ENCODE assay signal across 9 cellular contexts in the genomic region with DNA sequence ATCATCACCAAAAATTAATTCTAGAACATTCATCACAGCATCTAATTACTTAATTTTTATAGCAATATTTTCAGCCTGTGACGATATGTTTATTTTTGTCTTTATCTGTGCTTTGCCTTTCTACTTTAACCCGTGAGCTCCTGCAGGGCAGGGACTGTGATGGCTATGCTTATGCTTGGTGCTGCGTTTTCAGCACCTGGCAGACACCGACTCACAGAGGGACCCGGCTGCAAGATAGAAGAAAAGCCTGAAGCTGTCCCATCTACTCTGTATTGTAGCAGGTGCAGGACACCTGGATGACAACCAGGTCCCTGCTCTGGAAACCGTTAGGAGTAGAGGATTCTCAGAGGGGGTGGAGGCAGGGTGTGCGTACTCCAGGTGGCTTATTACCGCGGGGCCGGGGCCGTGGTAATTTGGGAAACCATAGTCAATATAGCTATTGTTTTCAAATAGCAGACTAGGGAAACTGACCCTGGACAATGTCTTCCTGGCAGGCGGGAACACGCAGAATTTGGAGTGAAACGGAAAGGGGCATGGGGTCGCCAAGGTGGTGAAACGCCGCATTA.
DNase-seq lines count a peak whose midpoint lies in the region; ATAC-seq, FAIRE-seq and TF ChIP-seq lines count a peak whose summit lies in the region.
"Had no signal": no experiment of that assay in that cellular context is flagged by ENCODE, and none has a peak within 500 bp of the region (broad histone marks: within the 10 kb centered on the region; RNA-seq: fewer than 3 reads in every experiment).

No MANE protein-coding gene starts in this region.

- H3K9me3 ChIP-seq in HUES48 (ENCODE audit: control insufficient read depth, insufficient read depth, low read length) = no peaks in the 10 kb centered on the region
- H3K9me3 ChIP-seq in SK-N-MC (ENCODE audit: low read depth, low read length) = no peaks in the 10 kb centered on the region
- H3K9me3 ChIP-seq in hepatocyte (ENCODE audit: low read depth) = no peaks in the 10 kb centered on the region
- no peaks in the 10 kb centered on the region for H3K9me3 ChIP-seq in skeletal muscle satellite cell (replicated peaks; ENCODE audit: low read length)
- H3K9me3 ChIP-seq in gastroesophageal sphincter = peaks cover 0 to 10% (median 0%) of the 10 kb centered on the region in 3 donors

- TF ChIP-seq CTCF in hepatocyte (IDR thresholded peaks at IDR 0.05; ENCODE audit: poor library complexity) = no peak
- no peak for TF ChIP-seq CTCF in gastroesophageal sphincter (IDR thresholded peaks at IDR 0.05)

- H4K20me1 ChIP-seq in hepatocyte (ENCODE audit: insufficient read depth, poor library complexity, severe bottlenecking) = no peaks in the 10 kb centered on the region

- H3K9ac ChIP-seq in HUES48 (ENCODE audit: low read depth, low read length) (no peak overlapping the region), SK-N-MC (ENCODE audit: insufficient read length) (no peak overlapping the region), skeletal muscle satellite cell (ENCODE audit: low read depth, low read length) (no peak overlapping the region)

- H3K4me3 ChIP-seq in HUES48 (ENCODE audit: low read depth, low read length) (peak overlapping the region; percentile 66), SK-N-MC (peak overlapping the region; percentile 78), hepatocyte (no peak overlapping the region), skeletal muscle satellite cell (ENCODE audit: low read length) (peak overlapping the region; percentile 72), gastroesophageal sphincter (peak overlapping the region in 1 of 2 donors; percentile 48)

- H3K9me2 ChIP-seq in hepatocyte (replicated peaks; ENCODE audit: insufficient read depth) = no peaks in the 10 kb centered on the region

- TF ChIP-seq EP300 in gastroesophageal sphincter (IDR thresholded peaks at IDR 0.05) = no peak

- 16% methylated on average over 17 of the region's 17 CpGs for WGBS in hepatocyte (ENCODE audit: low lambda C conversion rate, missing lambda C conversion rate)
- 15 to 22% methylated on average over 10 to 11 of the region's 17 CpGs for WGBS in gastroesophageal sphincter (ENCODE audit: low coverage in 1 of 2), 2 donors

- no peak for FAIRE-seq in frontal cortex (lab: Jason Lieb, UNC)

- no peak for ATAC-seq in gastroesophageal sphincter

- peaks cover 52% of the 10 kb centered on the region for H3K27me3 ChIP-seq in HUES48 (ENCODE audit: control insufficient read depth, insufficient read depth, low read length)
- H3K27me3 ChIP-seq in hepatocyte = peaks cover 75% of the 10 kb centered on the region
- peaks cover 67% of the 10 kb centered on the region for H3K27me3 ChIP-seq in skeletal muscle satellite cell (ENCODE audit: control insufficient read depth, insufficient read depth, low read length)
- peaks cover 69% of the 10 kb centered on the region for H3K27me3 ChIP-seq in gastroesophageal sphincter

- H3K27ac ChIP-seq in HUES48 (ENCODE audit: low read depth, low read length) (no peak overlapping the region), SK-N-MC (no peak overlapping the region), hepatocyte (no peak overlapping the region), gastroesophageal sphincter (no peak overlapping the region)

- H3K4me2 ChIP-seq in hepatocyte (peak overlapping the region; percentile 95), skeletal muscle satellite cell (ENCODE audit: low read length) (peak overlapping the region; percentile 94)

- H3K36me3 ChIP-seq in HUES48 (ENCODE audit: control insufficient read depth, insufficient read depth, low read length) (no peaks in the 10 kb centered on the region), SK-N-MC (ENCODE audit: insufficient read depth, low read length) (no peaks in the 10 kb centered on the region), hepatocyte (replicated peaks; ENCODE audit: insufficient read depth, low read depth) (no peaks in the 10 kb centered on the region), skeletal muscle satellite cell (ENCODE audit: insufficient read depth, low read length) (no peaks in the 10 kb centered on the region), gastroesophageal sphincter (no peaks in the 10 kb centered on the region)

- no peak for TF ChIP-seq POLR2A in gastroesophageal sphincter (IDR thresholded peaks at IDR 0.05)

- DNase-seq in SK-N-MC (ENCODE audit: low read depth, low spot score) = no peak
- DNase-seq in hepatocyte (ENCODE audit: low spot score) = no peak
- DNase-seq in stimulated activated CD4-positive, alpha-beta T cell treated with anti-CD3 and anti-CD28 coated beads, Interleukin-2, amount 100 ng/mL, for 24 hours = no peak
- no peak for DNase-seq in iPS-NIHi11 (ENCODE audit: low spot score)
- no peak for DNase-seq in frontal cortex (ENCODE audit: low spot score in 2 of 2)
- DNase-seq: central memory CD4-positive, alpha-beta T cell had no signal

- H3K79me2 ChIP-seq in hepatocyte = no peaks in the 10 kb centered on the region

- no peak overlapping the region for H2AFZ ChIP-seq in hepatocyte

- H3K4me1 ChIP-seq in HUES48 (ENCODE audit: control insufficient read depth, insufficient read depth, low read length) (0 out of 2 replicates have a peak, but pooled peaks cover 4% of the 10 kb centered on the region), hepatocyte (ENCODE audit: insufficient read depth) (peaks cover 4% of the 10 kb centered on the region), skeletal muscle satellite cell (ENCODE audit: control insufficient read depth, insufficient read depth, low read length) (peaks cover 16% of the 10 kb centered on the region), gastroesophageal sphincter (peaks cover 0 to 20% (median 8%) of the 10 kb centered on the region in 3 donors)
